12 cellular contexts compared by ENCODE assay signal in the genomic region with DNA sequence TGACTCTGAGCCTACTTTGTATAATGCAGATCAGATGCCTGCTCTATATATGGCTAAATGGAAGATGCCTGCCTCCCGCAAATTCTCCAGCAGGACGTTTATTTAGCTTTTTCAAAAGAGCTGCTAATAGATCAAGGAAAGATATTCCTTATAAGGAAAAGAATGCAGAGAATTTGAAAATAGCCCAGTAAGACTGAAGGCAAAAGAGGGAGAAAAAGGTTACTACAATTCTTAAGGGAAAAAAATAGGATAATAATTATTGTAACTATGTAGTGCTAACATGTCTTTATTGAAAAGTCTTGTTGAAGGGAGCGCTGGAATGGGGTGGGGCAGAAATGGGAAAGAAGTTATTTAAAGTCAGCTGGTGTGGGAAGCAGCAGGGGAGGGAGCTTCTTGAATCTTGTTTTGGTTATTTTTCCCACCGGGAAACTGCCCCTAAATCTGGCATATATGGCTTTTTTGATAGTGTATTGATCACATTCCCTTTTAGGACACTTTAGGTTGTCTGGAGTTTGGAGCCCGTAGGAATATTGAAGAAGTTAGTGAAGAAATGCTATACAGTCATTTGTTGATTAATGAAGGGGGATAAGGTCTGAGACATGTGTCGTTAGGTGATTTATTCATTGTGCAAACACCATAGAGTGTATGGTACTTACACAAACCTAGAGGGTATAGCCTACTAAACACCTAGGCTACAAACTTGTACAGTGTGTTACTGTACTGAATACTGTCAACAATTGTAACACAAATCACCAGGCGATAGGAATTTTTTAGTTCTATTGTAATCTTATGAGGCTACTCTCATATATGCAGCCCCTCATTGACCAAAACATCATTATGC. TPM values are rescaled to one million over a fixed set of nuclear protein-coding genes. Genes with fewer than 3 reads are reported as not detected.
A peak's percentile ranks its signal among the peaks of the same experiment; 100 is the strongest.
DNase-seq lines count a peak whose midpoint lies in the region; ATAC-seq, FAIRE-seq and TF ChIP-seq lines count a peak whose summit lies in the region.
"Had no signal": no experiment of that assay in that cellular context is flagged by ENCODE, and none has a peak within 500 bp of the region (broad histone marks: within the 10 kb centered on the region; RNA-seq: fewer than 3 reads in every experiment).

No MANE protein-coding gene starts in this region.

- H3K9me3 ChIP-seq in NT2/D1 (ENCODE audit: insufficient read depth, low read length) (no peaks in the 10 kb centered on the region), neuronal stem cell (replicated peaks in 1 of 2; ENCODE audit: control insufficient read depth in 2 of 2, insufficient read depth in 1 of 2, low read depth in 1 of 2, low read length in 2 of 2) (no peaks in the 10 kb centered on the region)

- peaks cover 69% of the 10 kb centered on the region for H3K27me3 Mint-ChIP-seq in activated T-helper 1 cell treated with anti-CD3 and anti-CD28 coated beads, Interleukin-12 subunit alpha, Interleukin-12 subunit beta, Interleukin-2, Interleukin-4 antibody, amounts not matched to agents 30 ng/mL and 10 ng/mL and 1 ng/mL, durations not matched to agents 14 hours and 24 hours and 36 hours (ENCODE audit: insufficient read depth)

- H2AFZ ChIP-seq in ACC112 (ENCODE audit: low read length, unreplicated experiment) (no peak overlapping the region), neuronal stem cell (ENCODE audit: low read length) (no peak overlapping the region)

- H3K36me3 ChIP-seq in ACC112 (ENCODE audit: insufficient read depth, low read length): peaks cover 15% of the 10 kb centered on the region; the same call in 1 of the 2 replicates
- peaks cover 67% of the 10 kb centered on the region for H3K36me3 ChIP-seq in NT2/D1 (ENCODE audit: insufficient read depth, insufficient read length, low read length)
- H3K36me3 ChIP-seq in neuronal stem cell (replicated peaks in 1 of 2; ENCODE audit: control insufficient read depth in 2 of 2, insufficient read depth in 2 of 2, low read length in 2 of 2): peaks cover 23 to 48% of the 10 kb centered on the region in 2 donors

- H3K4ac ChIP-seq in neuronal stem cell (ENCODE audit: low read length): no peak overlapping the region

- H3K36me3 Mint-ChIP-seq in activated T-helper 1 cell treated with anti-CD3 and anti-CD28 coated beads, Interleukin-12 subunit alpha, Interleukin-12 subunit beta, Interleukin-2, Interleukin-4 antibody, amounts not matched to agents 30 ng/mL and 10 ng/mL and 1 ng/mL, durations not matched to agents 14 hours and 24 hours and 36 hours (ENCODE audit: low read depth): no peaks in the 10 kb centered on the region
- H3K36me3 Mint-ChIP-seq: naive thymus-derived CD8-positive, alpha-beta T cell had no signal

- DNase-seq in NT2/D1 (ENCODE audit: low read depth, low spot score) (no peak), fibroblast of gingiva (ENCODE audit: low read depth) (peak; percentile 31), neuronal stem cell (ENCODE audit: low spot score) (no peak), occipital lobe (lab: John Stamatoyannopoulos, UW) (no peak), D721Med (ENCODE audit: insufficient read length, low spot score) (no peak)
- no peak for DNase-seq in activated T-helper 1 cell treated with anti-CD3 and anti-CD28 coated beads, Interleukin-12 subunit alpha, Interleukin-12 subunit beta, Interleukin-2, Interleukin-4 antibody, amounts not matched to agents 30 ng/mL and 10 ng/mL and 1 ng/mL, durations not matched to agents 14 hours and 24 hours and 36 hours (ENCODE audit: low spot score)
- DNase-seq: activated T-cell treated with anti-CD3 and anti-CD28 coated beads, Interleukin-2, amount 50 U/mL, for 4 hours; effector memory CD4-positive, alpha-beta T cell; naive thymus-derived CD8-positive, alpha-beta T cell had no signal

- no peak for ATAC-seq in HG02852 (IDR thresholded peaks at IDR 0.05; ENCODE audit: unreplicated experiment)
- ATAC-seq: activated T-cell treated with anti-CD3 and anti-CD28 coated beads, Interleukin-2, amount 50 U/mL, for 4 hours; naive thymus-derived CD8-positive, alpha-beta T cell had no signal

- H3K4me2 ChIP-seq in neuronal stem cell (ENCODE audit: insufficient read depth, low read length, poor library complexity, severe bottlenecking): peak overlapping the region; percentile 65

- peaks cover 20% of the 10 kb centered on the region for H3K4me1 Mint-ChIP-seq in activated T-helper 1 cell treated with anti-CD3 and anti-CD28 coated beads, Interleukin-12 subunit alpha, Interleukin-12 subunit beta, Interleukin-2, Interleukin-4 antibody, amounts not matched to agents 30 ng/mL and 10 ng/mL and 1 ng/mL, durations not matched to agents 14 hours and 24 hours and 36 hours (ENCODE audit: low read depth)

- no peak overlapping the region for H4K8ac ChIP-seq in neuronal stem cell (ENCODE audit: low read depth, low read length)

- no peak for TF ChIP-seq CTCF in D721Med (IDR thresholded peaks at IDR 0.05; ENCODE audit: insufficient read depth, missing control alignments)

- H2BK15ac ChIP-seq in neuronal stem cell (ENCODE audit: low read length): no peak overlapping the region

- H2BK120ac ChIP-seq in neuronal stem cell (ENCODE audit: low read depth, low read length): no peak overlapping the region

- H3K79me1 ChIP-seq in neuronal stem cell (ENCODE audit: low read depth, low read length): peaks cover 11% of the 10 kb centered on the region

- H3K27ac Mint-ChIP-seq in activated T-helper 1 cell treated with anti-CD3 and anti-CD28 coated beads, Interleukin-12 subunit alpha, Interleukin-12 subunit beta, Interleukin-2, Interleukin-4 antibody, amounts not matched to agents 30 ng/mL and 10 ng/mL and 1 ng/mL, durations not matched to agents 14 hours and 24 hours and 36 hours: no peak overlapping the region
- H3K27ac Mint-ChIP-seq: CD14-positive monocyte had no signal

- H3K4me3 ChIP-seq in ACC112 (ENCODE audit: low read depth, low read length): peak overlapping the region; percentile 96
- H3K4me3 ChIP-seq in NT2/D1 (ENCODE audit: insufficient read length, low read depth): peak overlapping the region; percentile 96
- peak overlapping the region in 1 of 2 donors; percentile 72 for H3K4me3 ChIP-seq in neuronal stem cell (ENCODE audit: low read length in 2 of 2)

- H3K23ac ChIP-seq in neuronal stem cell (ENCODE audit: low read depth, low read length, poor library complexity): no peak overlapping the region

- H3K4me3 Mint-ChIP-seq in activated T-helper 1 cell treated with anti-CD3 and anti-CD28 coated beads, Interleukin-12 subunit alpha, Interleukin-12 subunit beta, Interleukin-2, Interleukin-4 antibody, amounts not matched to agents 30 ng/mL and 10 ng/mL and 1 ng/mL, durations not matched to agents 14 hours and 24 hours and 36 hours: no peak overlapping the region
- H3K4me3 Mint-ChIP-seq: activated T-cell treated with anti-CD3 and anti-CD28 coated beads, Interleukin-2, amount 50 U/mL, for 4 hours had no signal

- no peak overlapping the region for H2AK5ac ChIP-seq in neuronal stem cell (ENCODE audit: low read depth, low read length)

- H2BK12ac ChIP-seq in neuronal stem cell (ENCODE audit: low read length): no peak overlapping the region

- H3K27me3 ChIP-seq in ACC112 (ENCODE audit: insufficient read depth, low read length) (no peaks in the 10 kb centered on the region), NT2/D1 (ENCODE audit: insufficient read depth, insufficient read length) (no peaks in the 10 kb centered on the region), neuronal stem cell (ENCODE audit: control insufficient read depth in 3 of 3, insufficient read depth in 3 of 3, low read depth in 1 of 3, low read length in 3 of 3) (peaks cover 0 to 12% (median 0%) of the 10 kb centered on the region in 3 experiments)

- no peak for FAIRE-seq in D721Med (lab: Jason Lieb, UNC)

- no peak overlapping the region for H4K91ac ChIP-seq in neuronal stem cell (ENCODE audit: low read depth, low read length, poor library complexity)

- intact Hi-C loops in activated T-helper 1 cell treated with anti-CD3 and anti-CD28 coated beads, Interleukin-12 subunit alpha, Interleukin-12 subunit beta, Interleukin-2, Interleukin-4 antibody, amounts not matched to agents 30 ng/mL and 10 ng/mL and 1 ng/mL, durations not matched to agents 14 hours and 24 hours and 36 hours (cut with micrococcal nuclease): loop anchor here (5.0 kb wide), 1 partner anchor 232 kb away; a partner anchor contains a TSS

- H2BK5ac ChIP-seq in neuronal stem cell (ENCODE audit: low read length): no peak overlapping the region

- H3K14ac ChIP-seq in neuronal stem cell (ENCODE audit: low read length): no peak overlapping the region

- peak overlapping the region; percentile 92 for H3K27ac ChIP-seq in ACC112 (ENCODE audit: low read depth, low read length)
- H3K27ac ChIP-seq in neuronal stem cell (replicated peaks; ENCODE audit: low read length): peak overlapping the region; percentile 94

- no peaks in the 10 kb centered on the region for H3K9me3 Mint-ChIP-seq in activated T-helper 1 cell treated with anti-CD3 and anti-CD28 coated beads, Interleukin-12 subunit alpha, Interleukin-12 subunit beta, Interleukin-2, Interleukin-4 antibody, amounts not matched to agents 30 ng/mL and 10 ng/mL and 1 ng/mL, durations not matched to agents 14 hours and 24 hours and 36 hours
- H3K9me3 Mint-ChIP-seq: activated T-cell treated with anti-CD3 and anti-CD28 coated beads, Interleukin-2, amount 50 U/mL, for 4 hours; naive thymus-derived CD8-positive, alpha-beta T cell had no signal

- H3K79me2 ChIP-seq in ACC112 (ENCODE audit: control insufficient read depth, insufficient read depth, low read length, unreplicated experiment): peaks cover 74% of the 10 kb centered on the region

- no peak overlapping the region for H3K18ac ChIP-seq in neuronal stem cell (ENCODE audit: low read length)

- peak overlapping the region; percentile 34 for H3K9ac ChIP-seq in NT2/D1 (ENCODE audit: insufficient read length, low read depth)
- H3K9ac ChIP-seq in neuronal stem cell (ENCODE audit: low read depth, low read length, poor library complexity): no peak overlapping the region

- peaks cover 45% of the 10 kb centered on the region for H3K4me1 ChIP-seq in ACC112 (ENCODE audit: control insufficient read depth, insufficient read depth, low read length, unreplicated experiment)
- H3K4me1 ChIP-seq in NT2/D1 (ENCODE audit: insufficient read depth, insufficient read length): peaks cover 11% of the 10 kb centered on the region
- peaks cover 15 to 25% of the 10 kb centered on the region in 2 donors for H3K4me1 ChIP-seq in neuronal stem cell (ENCODE audit: control insufficient read depth in 2 of 2, insufficient read depth in 1 of 2, low read depth in 1 of 2, low read length in 2 of 2)

- no CpG with 5 or more reads among the region's 7 CpGs for WGBS in neuronal stem cell (ENCODE audit: extremely low coverage in 2 of 2, insufficient read length in 2 of 2, insufficient replicate concordance in 1 of 2), 2 donors

RNA-seq across cellular contexts. Expression of a gene that starts 3.1 kb away (rescaled TPM):
- polyA plus RNA-seq in neuronal stem cell (2013, experiment 1 of 2): 1,430 TPM
- 1,425 TPM for polyA plus RNA-seq in neuronal stem cell (2013, experiment 2 of 2)
- total RNA-seq in activated T-helper 1 cell treated with anti-CD3 and anti-CD28 coated beads, Interleukin-12 subunit alpha, Interleukin-12 subunit beta, Interleukin-2, Interleukin-4 antibody, amounts not matched to agents 30 ng/mL and 10 ng/mL and 1 ng/mL, durations not matched to agents 14 hours and 24 hours and 36 hours: 9.3 and 9.7 TPM in 2 replicates
- 101 TPM for total RNA-seq in occipital lobe
